In the genomic region with DNA sequence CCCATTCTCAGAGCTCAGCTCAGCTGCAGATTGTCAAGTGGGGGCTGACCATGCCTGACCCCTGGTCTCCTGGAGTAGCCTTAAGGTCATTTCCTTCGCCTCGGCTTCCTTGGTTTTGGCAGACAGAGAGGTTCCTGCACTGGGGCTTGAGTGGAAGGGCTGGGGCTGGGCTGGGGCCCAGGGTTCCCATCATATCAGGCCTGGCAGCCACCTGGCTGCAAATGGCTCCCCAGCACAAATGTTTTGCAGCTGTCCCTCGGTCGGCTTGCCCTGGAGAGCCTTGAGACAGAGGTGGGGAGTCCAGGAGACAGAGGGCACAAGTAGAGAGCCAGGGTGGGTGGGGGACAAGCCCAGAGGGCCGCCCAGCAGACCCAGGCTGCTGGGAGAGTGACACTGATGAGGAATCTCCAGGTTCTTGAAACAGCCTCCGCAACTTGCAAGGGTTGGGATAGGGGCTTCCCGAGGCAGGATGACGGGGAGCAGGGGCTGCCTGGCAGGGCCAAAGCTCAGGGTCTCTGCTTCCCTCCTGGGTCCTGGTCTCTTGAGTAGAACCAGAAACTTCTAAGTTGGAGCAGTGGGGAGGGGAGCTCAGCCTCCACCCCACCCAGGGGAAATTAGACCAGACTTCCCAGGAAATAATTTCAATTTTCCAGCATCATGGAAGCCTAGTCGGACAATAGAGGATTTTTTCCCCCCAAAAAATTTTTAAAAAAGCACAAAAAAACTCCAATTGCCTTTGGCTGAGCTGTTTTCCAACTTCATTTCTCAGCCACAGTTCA, we compare ENCODE assay signal across 2 cellular contexts.
TF ChIP-seq lines count a peak whose summit lies in the region.

No MANE protein-coding gene starts in this region.

TF ChIP-seq in H1, 55 proteins besides CTCF, POLR2A, EP300 and RAD21:
- no peak for TF ChIP-seq RBBP5 (IDR thresholded peaks at IDR 0.05; ENCODE audit: borderline replicate concordance, low read depth, low read length)
- TF ChIP-seq ASH2L (IDR thresholded peaks at IDR 0.05; ENCODE audit: low read length): no peak
- no peak for TF ChIP-seq CREB1 (IDR thresholded peaks at IDR 0.05)
- no peak for TF ChIP-seq FOSL1 (IDR thresholded peaks at IDR 0.05; ENCODE audit: insufficient read depth, low read depth, low read length)
- TF ChIP-seq POLR2AphosphoS5 (IDR thresholded peaks at IDR 0.05; ENCODE audit: low read depth, low read length): no peak
- TF ChIP-seq, protein P1, sequence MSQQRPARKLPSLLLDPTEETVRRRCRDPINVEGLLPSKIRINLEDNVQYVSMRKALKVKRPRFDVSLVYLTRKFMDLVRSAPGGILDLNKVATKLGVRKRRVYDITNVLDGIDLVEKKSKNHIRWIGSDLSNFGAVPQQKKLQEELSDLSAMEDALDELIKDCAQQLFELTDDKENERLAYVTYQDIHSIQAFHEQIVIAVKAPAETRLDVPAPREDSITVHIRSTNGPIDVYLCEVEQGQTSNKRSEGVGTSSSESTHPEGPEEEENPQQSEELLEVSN (IDR thresholded peaks at IDR 0.05): no peak
- TF ChIP-seq NANOG (IDR thresholded peaks at IDR 0.05; ENCODE audit: insufficient read depth, low read depth, low read length, poor library complexity, severe bottlenecking): no peak
- TF ChIP-seq TEAD4 (IDR thresholded peaks at IDR 0.05; ENCODE audit: low read depth, low read length): no peak
- no peak for TF ChIP-seq NRF1 (IDR thresholded peaks at IDR 0.05; ENCODE audit: low read depth, low read length)
- TF ChIP-seq CEBPB (IDR thresholded peaks at IDR 0.05; ENCODE audit: low read depth, low read length): no peak
- no peak for TF ChIP-seq RFX5 (IDR thresholded peaks at IDR 0.05; ENCODE audit: borderline replicate concordance, low read depth, low read length)
- TF ChIP-seq BRCA1 (IDR thresholded peaks at IDR 0.05; ENCODE audit: low read depth, low read length): no peak
- no peak for TF ChIP-seq CHD1 (IDR thresholded peaks at IDR 0.05; ENCODE audit: low read depth, low read length)

TF ChIP-seq in liver, 16 proteins besides CTCF, POLR2A, EP300 and RAD21:
- TF ChIP-seq HNF4G (IDR thresholded peaks at IDR 0.05) (peak; percentile 18), NR2F2 (IDR thresholded peaks at IDR 0.05) (peak; percentile 84), RXRA (IDR thresholded peaks at IDR 0.05) (peak; percentile 51 to 71), JUND (IDR thresholded peaks at IDR 0.05) (peak in 1 of 2 donors; percentile 41), EGR1 (IDR thresholded peaks at IDR 0.05; ENCODE audit: low read depth in 2 of 2) (peak in 1 of 2 donors; percentile 63)
- TF ChIP-seq, protein P2, sequence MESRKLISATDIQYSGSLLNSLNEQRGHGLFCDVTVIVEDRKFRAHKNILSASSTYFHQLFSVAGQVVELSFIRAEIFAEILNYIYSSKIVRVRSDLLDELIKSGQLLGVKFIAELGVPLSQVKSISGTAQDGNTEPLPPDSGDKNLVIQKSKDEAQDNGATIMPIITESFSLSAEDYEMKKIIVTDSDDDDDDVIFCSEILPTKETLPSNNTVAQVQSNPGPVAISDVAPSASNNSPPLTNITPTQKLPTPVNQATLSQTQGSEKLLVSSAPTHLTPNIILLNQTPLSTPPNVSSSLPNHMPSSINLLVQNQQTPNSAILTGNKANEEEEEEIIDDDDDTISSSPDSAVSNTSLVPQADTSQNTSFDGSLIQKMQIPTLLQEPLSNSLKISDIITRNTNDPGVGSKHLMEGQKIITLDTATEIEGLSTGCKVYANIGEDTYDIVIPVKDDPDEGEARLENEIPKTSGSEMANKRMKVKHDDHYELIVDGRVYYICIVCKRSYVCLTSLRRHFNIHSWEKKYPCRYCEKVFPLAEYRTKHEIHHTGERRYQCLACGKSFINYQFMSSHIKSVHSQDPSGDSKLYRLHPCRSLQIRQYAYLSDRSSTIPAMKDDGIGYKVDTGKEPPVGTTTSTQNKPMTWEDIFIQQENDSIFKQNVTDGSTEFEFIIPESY (IDR thresholded peaks at IDR 0.05): no peak
TF ChIP-seq in liver: peak in this region for 5.
